In genomic region chr17:2064511-2064910, GRCh38 we compare ENCODE assay signal across 8 cellular contexts. TPM values are rescaled to one million over a fixed set of nuclear protein-coding genes. Genes with fewer than 3 reads are reported as not detected.
DNase-seq lines count a peak whose midpoint lies in the region; ATAC-seq and TF ChIP-seq lines count a peak whose summit lies in the region.
"Had no signal": no experiment of that assay in that cellular context is flagged by ENCODE, and none has a peak within 500 bp of the region (broad histone marks: within the 10 kb centered on the region; RNA-seq: fewer than 3 reads in every experiment).

No MANE protein-coding gene starts in this region.

- H3K27ac ChIP-seq in HEK293 (ENCODE audit: extremely low read depth, low read depth, low read length), result 0 out of 2 replicates have a peak overlapping the region, but pooled peaks have one; percentile 2
- H3K27ac ChIP-seq in adrenal gland, result peak overlapping the region in 4 of 5 donors; percentile 5 to 88 (median 64)
- H3K27ac ChIP-seq in liver (ENCODE audit: low read depth in 1 of 2, low read length in 2 of 2), result peak overlapping the region; percentile 22 to 54
- no peak overlapping the region for H3K27ac ChIP-seq in H9 (ENCODE audit: insufficient read length, low read depth, low read length)

- H3K79me2 ChIP-seq in H9 (ENCODE audit: insufficient read depth, low read length), result no peaks in the 10 kb centered on the region

- no peak for TF ChIP-seq POLR2A in adrenal gland (IDR thresholded peaks at IDR 0.05)

- H2AK5ac ChIP-seq in H9 (ENCODE audit: insufficient read length, low read length), result no peak overlapping the region

- H2AFZ ChIP-seq in H9 (ENCODE audit: low read length), result no peak overlapping the region

- peak in 2 of 7 donors; percentile 42 to 67 for DNase-seq in adrenal gland
- DNase-seq in H9, result no peak
- DNase-seq in DMS 273 treated with DMSO at 0.1 percent for 48 hours (lab: John Stamatoyannopoulos, UW), result no peak
- DNase-seq in activated gamma-delta T cell treated with Interleukin-2 at 50 U/mL for 16 hours, result no peak
- DNase-seq: NCI-H146 had no signal

- 50 to 78% (median 74%) methylated on average over 2 to 6 of the region's 6 CpGs for WGBS in adrenal gland, 4 donors
- WGBS in liver, result 79% methylated on average over 6 of the region's 6 CpGs
- WGBS in H9 (ENCODE audit: extremely low coverage, insufficient read length, low lambda C conversion rate), result no CpG with 5 or more reads among the region's 6 CpGs

- H4K20me1 ChIP-seq in H9 (ENCODE audit: control insufficient read depth, insufficient read depth, insufficient read length), result peaks cover 2% of the 10 kb centered on the region

- peak; percentile 89 for ATAC-seq in stimulated activated memory B cell treated with anti-CD40 and anti-IgM and Interleukin-4, amounts not matched to agents 10 μg/mL and 1 μg/mL and 100 μg/mL, for 72 hours

- H3K9me3 ChIP-seq in HEK293 (ENCODE audit: control insufficient read depth, insufficient read depth, low read depth, low read length), result no peaks in the 10 kb centered on the region
- no peaks in the 10 kb centered on the region for H3K9me3 ChIP-seq in adrenal gland (replicated peaks in 1 of 3)
- no peaks in the 10 kb centered on the region for H3K9me3 ChIP-seq in liver (ENCODE audit: control insufficient read depth in 4 of 4, low read length in 3 of 4)
- no peaks in the 10 kb centered on the region for H3K9me3 ChIP-seq in H9 (ENCODE audit: control insufficient read depth, low read depth, low read length)

- H3K4me3 Mint-ChIP-seq in stimulated activated memory B cell treated with anti-CD40 and anti-IgM and Interleukin-4, amounts not matched to agents 10 μg/mL and 1 μg/mL and 100 μg/mL, for 72 hours, result peak overlapping the region; percentile 56
- no peak overlapping the region for H3K4me3 Mint-ChIP-seq in H9

- H3K27me3 Mint-ChIP-seq in stimulated activated memory B cell treated with anti-CD40 and anti-IgM and Interleukin-4, amounts not matched to agents 10 μg/mL and 1 μg/mL and 100 μg/mL, for 72 hours, result peaks cover 11% of the 10 kb centered on the region
- H3K27me3 Mint-ChIP-seq in H9 (ENCODE audit: low read depth), result peaks cover 14% of the 10 kb centered on the region

- H3K56ac ChIP-seq in H9 (ENCODE audit: insufficient read length, low read depth, low read length), result no peak overlapping the region

- H3K4me3 ChIP-seq in HEK293 (ENCODE audit: low read depth, low read length) (no peak overlapping the region), adrenal gland (no peak overlapping the region), liver (ENCODE audit: low read depth in 1 of 3, low read length in 3 of 3) (no peak overlapping the region)

- no peak overlapping the region for H2BK15ac ChIP-seq in H9 (ENCODE audit: low read depth, low read length)

- H3K14ac ChIP-seq in H9 (ENCODE audit: insufficient read depth, low read length), result no peak overlapping the region

- CTCF ChIA-PET in HEK293 (lab: Yijun Ruan, JAX), result interaction anchor here (0.5 to 4.0 kb wide), 17 partner anchors 10 to 491 kb away, joined by 3 to 41 read pairs (median 4); partner anchors contain the start of gene HIC1

- H3K4ac ChIP-seq in H9 (ENCODE audit: low read depth, low read length), result no peak overlapping the region

- H3K4me2 ChIP-seq in H9 (ENCODE audit: insufficient read depth, insufficient read length, low read length), result no peak overlapping the region

- no peak for TF ChIP-seq RAD21 in liver (IDR thresholded peaks at IDR 0.05)

- no peak overlapping the region for H3K23ac ChIP-seq in H9 (ENCODE audit: insufficient read length, low read depth, low read length)

- H3K27ac Mint-ChIP-seq in stimulated activated memory B cell treated with anti-CD40 and anti-IgM and Interleukin-4, amounts not matched to agents 10 μg/mL and 1 μg/mL and 100 μg/mL, for 72 hours, result peak overlapping the region; percentile 84
- H3K27ac Mint-ChIP-seq in H9, result no peak overlapping the region; a peak in 1 of 7 replicates

- no peak overlapping the region for H3K9ac ChIP-seq in liver (ENCODE audit: low read depth in 1 of 2, low read length in 2 of 2)
- no peak overlapping the region for H3K9ac ChIP-seq in H9 (ENCODE audit: extremely low read depth, insufficient read length, low read length)

- no peak overlapping the region for H2BK12ac ChIP-seq in H9 (ENCODE audit: insufficient read length, low read depth, low read length)

- no peak overlapping the region for H2BK5ac ChIP-seq in H9 (ENCODE audit: insufficient read length, low read length)

- H3K18ac ChIP-seq in H9 (ENCODE audit: insufficient read length, low read depth, low read length), result no peak overlapping the region

- no peak overlapping the region for H4K5ac ChIP-seq in H9 (ENCODE audit: insufficient read length, low read depth, low read length)

- no peak overlapping the region for H2BK20ac ChIP-seq in H9 (ENCODE audit: low read depth, low read length, poor library complexity, severe bottlenecking)

- H3K4me1 ChIP-seq in HEK293 (ENCODE audit: control insufficient read depth, insufficient read depth, low read length) (no peaks in the 10 kb centered on the region; the same call in 1 of the 2 replicates), adrenal gland (replicated peaks in 1 of 2) (peaks cover 6 to 47% of the 10 kb centered on the region in 2 donors), liver (ENCODE audit: control insufficient read depth in 4 of 4, insufficient read depth in 4 of 4, low read length in 3 of 4) (peaks cover 0 to 31% (median 17%) of the 10 kb centered on the region in 4 donors), H9 (ENCODE audit: insufficient read depth, low read length) (peaks cover 5% of the 10 kb centered on the region; the same call in 1 of the 2 replicates)

- peaks cover 64% of the 10 kb centered on the region for H3K4me1 Mint-ChIP-seq in stimulated activated memory B cell treated with anti-CD40 and anti-IgM and Interleukin-4, amounts not matched to agents 10 μg/mL and 1 μg/mL and 100 μg/mL, for 72 hours
- peaks cover 36 to 55% of the 10 kb centered on the region in 2 experiments for H3K4me1 Mint-ChIP-seq in H9

- H3K9me3 Mint-ChIP-seq in stimulated activated memory B cell treated with anti-CD40 and anti-IgM and Interleukin-4, amounts not matched to agents 10 μg/mL and 1 μg/mL and 100 μg/mL, for 72 hours, result no peaks in the 10 kb centered on the region
- no peaks in the 10 kb centered on the region for H3K9me3 Mint-ChIP-seq in H9

- no peaks in the 10 kb centered on the region for H3K79me1 ChIP-seq in H9 (ENCODE audit: insufficient read depth, low read depth, low read length, poor library complexity, severe bottlenecking)

- peaks cover 74% of the 10 kb centered on the region for H3K36me3 Mint-ChIP-seq in stimulated activated memory B cell treated with anti-CD40 and anti-IgM and Interleukin-4, amounts not matched to agents 10 μg/mL and 1 μg/mL and 100 μg/mL, for 72 hours
- H3K36me3 Mint-ChIP-seq in H9 (ENCODE audit: insufficient read depth in 1 of 3, low read depth in 3 of 3), result peaks cover 3 to 48% (median 27%) of the 10 kb centered on the region in 3 experiments

- H3K27me3 ChIP-seq in adrenal gland (no peaks in the 10 kb centered on the region), liver (ENCODE audit: control insufficient read depth in 4 of 4, insufficient read depth in 4 of 4, low read length in 3 of 4) (no peaks in the 10 kb centered on the region), H9 (ENCODE audit: insufficient read depth, low read length) (peaks cover 3% of the 10 kb centered on the region; the same call in 1 of the 2 replicates)

- intact Hi-C loops in adrenal gland (cut with DNase I), result no loop called here

- no peaks in the 10 kb centered on the region for H3K23me2 ChIP-seq in H9 (ENCODE audit: insufficient read length, low read depth, low read length, poor library complexity, severe bottlenecking)

- POLR2A ChIA-PET in HEK293 (lab: Yijun Ruan, JAX), result no interaction called here

- no peak overlapping the region for H3T11ph ChIP-seq in H9 (ENCODE audit: low read length)

- no peak overlapping the region for H4K8ac ChIP-seq in H9 (replicated peaks; ENCODE audit: insufficient read length, low read depth, low read length)

- no peak for TF ChIP-seq CTCF in HEK293 (tag by site-specific recombination; IDR thresholded peaks at IDR 0.05)
- no peak for TF ChIP-seq CTCF in adrenal gland (IDR thresholded peaks at IDR 0.05)
- no peak for TF ChIP-seq CTCF in liver (IDR thresholded peaks at IDR 0.05; ENCODE audit: low read depth, low read length, missing input control)
- TF ChIP-seq CTCF in H9 (conservative IDR thresholded peaks at IDR 0.05), result no peak

- H3K36me3 ChIP-seq in HEK293 (ENCODE audit: control insufficient read depth in 2 of 2, insufficient read depth in 1 of 2, low read length in 2 of 2) (peaks cover 0 to 61% of the 10 kb centered on the region in 2 experiments; a peak in 1 of 3 replicates), adrenal gland (replicated peaks in 1 of 2) (peaks cover 0 to 21% of the 10 kb centered on the region in 2 donors), liver (ENCODE audit: control insufficient read depth in 4 of 4, insufficient read depth in 3 of 4, low read depth in 1 of 4, low read length in 3 of 4) (peaks cover 2 to 10% (median 6%) of the 10 kb centered on the region in 4 donors)

- H4K91ac ChIP-seq in H9 (ENCODE audit: insufficient read length, low read depth, low read length), result no peak overlapping the region

- H2BK120ac ChIP-seq in H9 (ENCODE audit: low read depth, low read length, poor library complexity, severe bottlenecking), result no peak overlapping the region

TF ChIP-seq in HEK293, 187 proteins besides CTCF, POLR2A, EP300 and RAD21:
- TF ChIP-seq ZNF433 (tag by site-specific recombination; IDR thresholded peaks at IDR 0.05; ENCODE audit: low read depth), result no peak

TF ChIP-seq in liver, 16 proteins besides CTCF, POLR2A, EP300 and RAD21 (continues in another document):
- no peak for TF ChIP-seq GABPA (IDR thresholded peaks at IDR 0.05 in 1 of 2, conservative IDR thresholded peaks at IDR 0.05 in 1 of 2)
- peak in 1 of 2 donors; percentile 41 for TF ChIP-seq RXRA (IDR thresholded peaks at IDR 0.05)

RNA-seq across cellular contexts. Expression of gene HIC1, which starts 9.6 kb away (rescaled TPM):
- total RNA-seq in adrenal gland (10 to 100 TPM in 7 of 8 donors, 1 to 10 TPM in 1; 9.8 to 61.8 (median 31.5) TPM), liver (1 to 10 TPM; 3.9 to 4.8 TPM), H9 (2021) (1.8 and 2.7 TPM in 2 replicates)
- polyA plus RNA-seq in adrenal gland (10 to 100 TPM in 1 of 3 donors, 1 to 10 TPM in 1, under 1 TPM in 1; 0.92 to 16.7 (median 7.7) TPM), liver (1 to 10 TPM in 1 of 2 donors, under 1 TPM in 1; 0.44 to 3.5 TPM)

RNA-seq across cellular contexts. Expression of gene OVCA2, which starts 22.7 kb away (rescaled TPM):
- 10 to 100 TPM; 37.2 to 75.9 (median 55.6) TPM for total RNA-seq in adrenal gland
- polyA plus RNA-seq in adrenal gland, result 100 to 1,000 TPM in 2 of 3 donors, 10 to 100 TPM in 1; 57.5 to 155 (median 102) TPM
- 10 to 100 TPM; 16.1 to 17.2 TPM for total RNA-seq in liver
- 10 to 100 TPM; 30.3 to 30.6 TPM for polyA plus RNA-seq in liver
- 24.2 and 24.6 TPM in 2 replicates for total RNA-seq in H9 (2021)

RNA-seq across cellular contexts. Expression of gene DPH1, which starts 34.6 kb away (rescaled TPM):
- total RNA-seq in adrenal gland (10 to 100 TPM; 37.7 to 65.3 (median 57.7) TPM), liver (10 to 100 TPM in 1 of 2 donors, 1 to 10 TPM in 1; 9.8 to 24.6 TPM), H9 (2021) (27.5 and 31.3 TPM in 2 replicates)
- polyA plus RNA-seq in adrenal gland (100 to 1,000 TPM in 1 of 3 donors, 10 to 100 TPM in 2; 34.3 to 100 (median 69.7) TPM), liver (10 to 100 TPM; 17.5 to 21.2 TPM)

RNA-seq across cellular contexts. Expression of gene RTN4RL1, which starts 39.4 kb away (rescaled TPM):
- total RNA-seq in adrenal gland (1 to 10 TPM; 5.1 to 9.4 (median 8.0) TPM), liver (1 to 10 TPM in 1 of 2 donors, under 1 TPM in 1; 0.65 to 1.8 TPM), H9 (2021) (0.18 and 0.22 TPM in 2 replicates)
- polyA plus RNA-seq in adrenal gland (1 to 10 TPM; 1.8 to 2.4 (median 1.9) TPM), liver (1 to 10 TPM in 1 of 2 donors, under 1 TPM in 1; 0.04 to 5.4 TPM)
